Comparison of ENCODE assay signal across 24 cellular contexts in genomic region chr21:38626311-38626710, GRCh38.
DNase-seq lines count a peak whose midpoint lies in the region; ATAC-seq and TF ChIP-seq lines count a peak whose summit lies in the region.
"Had no signal": no experiment of that assay in that cellular context is flagged by ENCODE, and none has a peak within 500 bp of the region (broad histone marks: within the 10 kb centered on the region; RNA-seq: fewer than 3 reads in every experiment).

No MANE protein-coding gene starts in this region.

- H3K36me3 Mint-ChIP-seq in CD14-positive monocyte = no peaks in the 10 kb centered on the region
- H3K36me3 Mint-ChIP-seq: CD4-positive, alpha-beta memory T cell; CD4-positive, CD25-positive, alpha-beta regulatory T cell; CD8-positive, alpha-beta memory T cell had no signal

- no peaks in the 10 kb centered on the region for H3K4me1 Mint-ChIP-seq in CD14-positive monocyte
- H3K4me1 Mint-ChIP-seq: CD4-positive, alpha-beta memory T cell; CD4-positive, CD25-positive, alpha-beta regulatory T cell; CD8-positive, alpha-beta memory T cell had no signal

- H3K27ac Mint-ChIP-seq in CD14-positive monocyte = no peak overlapping the region
- H3K27ac Mint-ChIP-seq: CD4-positive, alpha-beta memory T cell; CD4-positive, CD25-positive, alpha-beta regulatory T cell; CD8-positive, alpha-beta memory T cell had no signal

- H3K27me3 Mint-ChIP-seq in CD14-positive monocyte (ENCODE audit: low read depth in 3 of 3) = peaks cover 0 to 2% (median 0%) of the 10 kb centered on the region in 3 donors

- TF ChIP-seq CTCF in CD14-positive monocyte (IDR thresholded peaks at IDR 0.05) (no peak), fibroblast of mammary gland (conservative IDR thresholded peaks at IDR 0.05; ENCODE audit: control insufficient read depth, insufficient read depth, low read depth, low read length) (no peak)

- no peak overlapping the region for H3K4me3 Mint-ChIP-seq in CD14-positive monocyte
- H3K4me3 Mint-ChIP-seq: CD4-positive, alpha-beta memory T cell; CD4-positive, CD25-positive, alpha-beta regulatory T cell; CD8-positive, alpha-beta memory T cell had no signal

- peaks cover 3 to 10% (median 6%) of the 10 kb centered on the region in 7 donors for H3K9me3 Mint-ChIP-seq in CD14-positive monocyte

- peak; percentile 61 for DNase-seq in CD14-positive monocyte (ENCODE audit: low spot score)
- DNase-seq in CD1c-positive myeloid dendritic cell (ENCODE audit: extremely low spot score) = peak; percentile 55
- DNase-seq in MV-4-11 (lab: John Stamatoyannopoulos, UW) = peak; percentile 28
- DNase-seq in fibroblast of mammary gland (ENCODE audit: low read depth) = peak; percentile 10
- DNase-seq: 8988T; ACHN; BE2C; C1 segment of cervical spinal cord; CD4-positive, alpha-beta memory T cell; CD4-positive, CD25-positive, alpha-beta regulatory T cell; CD8-positive, alpha-beta memory T cell; COR-L47; DMS 273 treated with DMSO at 0.1 percent for 48 hours; DMS153; DMS53; DMS79; DND-41; EL; GDM1 had no signal

- no peak for ATAC-seq in GM18511 (IDR thresholded peaks at IDR 0.05; ENCODE audit: unreplicated experiment)
- ATAC-seq in HG03469 (IDR thresholded peaks at IDR 0.05; ENCODE audit: unreplicated experiment) = no peak
- no peak for ATAC-seq in HG03439 (IDR thresholded peaks at IDR 0.05; ENCODE audit: unreplicated experiment)
- ATAC-seq: GM12878 had no signal

- no peak overlapping the region for H3K4me3 ChIP-seq in fibroblast of mammary gland (ENCODE audit: control insufficient read depth, low read depth, low read length)
- H3K4me3 ChIP-seq: BLaER1, GM12878 had no signal

- intact Hi-C loops in CD14-positive monocyte (cut with micrococcal nuclease) = no loop called here

Comparison
In these comparisons a context has a peak if more than half of its experiments do, and no peak if none do; other contexts are left out.
1. DNase-seq: peak in every context shown above with its lines; median percentile 61 in CD14-positive monocyte; 55 in CD1c-positive myeloid dendritic cell; 28 in MV-4-11; 10 in fibroblast of mammary gland.